ENCODE assay signal across 18 cellular contexts in genomic region chr5:152644316-152644715, GRCh38.
DNase-seq lines count a peak whose midpoint lies in the region; FAIRE-seq and TF ChIP-seq lines count a peak whose summit lies in the region.
"Had no signal": no experiment of that assay in that cellular context is flagged by ENCODE, and none has a peak within 500 bp of the region (broad histone marks: within the 10 kb centered on the region; RNA-seq: fewer than 3 reads in every experiment).

No MANE protein-coding gene starts in this region.

- no peak overlapping the region for H4K91ac ChIP-seq in neuronal stem cell (ENCODE audit: low read depth, low read length, poor library complexity)

- H3K9ac ChIP-seq in neuronal stem cell (ENCODE audit: low read depth, low read length, poor library complexity): no peak overlapping the region

- H3K9me2 ChIP-seq in hepatocyte (replicated peaks; ENCODE audit: insufficient read depth): no peaks in the 10 kb centered on the region

- H3K36me3 ChIP-seq in hepatocyte (replicated peaks; ENCODE audit: insufficient read depth, low read depth): no peaks in the 10 kb centered on the region
- no peaks in the 10 kb centered on the region for H3K36me3 ChIP-seq in neuronal stem cell (replicated peaks in 1 of 2; ENCODE audit: control insufficient read depth in 2 of 2, insufficient read depth in 2 of 2, low read length in 2 of 2)

- no peaks in the 10 kb centered on the region for H3K79me1 ChIP-seq in neuronal stem cell (ENCODE audit: low read depth, low read length)

- TF ChIP-seq CTCF in hepatocyte (IDR thresholded peaks at IDR 0.05; ENCODE audit: poor library complexity): no peak

- DNase-seq in NCI-H146 (lab: John Stamatoyannopoulos, UW): peak; percentile 25
- DNase-seq in NCI-H146 treated with DMSO at 0.1 percent for 48 hours (lab: John Stamatoyannopoulos, UW; ENCODE audit: unreplicated experiment): no peak
- peak; percentile 76 for DNase-seq in NCI-H69 (lab: John Stamatoyannopoulos, UW)
- peak; percentile 5 for DNase-seq in hepatocyte (ENCODE audit: low spot score)
- DNase-seq in neuronal stem cell (ENCODE audit: low spot score): no peak
- DNase-seq in NCI-H2081 treated with DMSO at 0.1 percent for 48 hours (lab: John Stamatoyannopoulos, UW): no peak
- no peak for DNase-seq in GM19240 (ENCODE audit: insufficient read length, low spot score)
- no peak for DNase-seq in H54 (ENCODE audit: insufficient read length, low spot score)
- DNase-seq: AML-193; CD4-positive, alpha-beta T cell; DMS79 treated with DMSO at 0.1 percent for 48 hours; GF-D8; GOT3; H9 had no signal

- no peak for TF ChIP-seq POLR2A in H54 (IDR thresholded peaks at IDR 0.05; ENCODE audit: low read depth, low read length)

- H4K8ac ChIP-seq in neuronal stem cell (ENCODE audit: low read depth, low read length): no peak overlapping the region

- no peak overlapping the region for H2AK5ac ChIP-seq in neuronal stem cell (ENCODE audit: low read depth, low read length)

- H3K9me3 ChIP-seq in hepatocyte (ENCODE audit: low read depth) (no peaks in the 10 kb centered on the region), neuronal stem cell (replicated peaks in 1 of 2; ENCODE audit: control insufficient read depth in 2 of 2, insufficient read depth in 1 of 2, low read depth in 1 of 2, low read length in 2 of 2) (no peaks in the 10 kb centered on the region)
- H3K9me3 ChIP-seq: A549 had no signal

- H3K4me1 ChIP-seq in hepatocyte (ENCODE audit: insufficient read depth) (peaks cover 5% of the 10 kb centered on the region), neuronal stem cell (ENCODE audit: control insufficient read depth in 2 of 2, insufficient read depth in 1 of 2, low read depth in 1 of 2, low read length in 2 of 2) (peaks cover 0 to 6% of the 10 kb centered on the region in 2 donors)
- H3K4me1 ChIP-seq: A549 had no signal

- H3K79me2 ChIP-seq in hepatocyte: no peaks in the 10 kb centered on the region

- no peak overlapping the region for H2BK5ac ChIP-seq in neuronal stem cell (ENCODE audit: low read length)

- H4K20me1 ChIP-seq in hepatocyte (ENCODE audit: insufficient read depth, poor library complexity, severe bottlenecking): no peaks in the 10 kb centered on the region

- H3K27ac ChIP-seq in hepatocyte: no peak overlapping the region
- no peak overlapping the region for H3K27ac ChIP-seq in neuronal stem cell (replicated peaks; ENCODE audit: low read length)
- H3K27ac ChIP-seq: 22Rv1, A549, C4-2B had no signal

- H3K4ac ChIP-seq in neuronal stem cell (ENCODE audit: low read length): no peak overlapping the region

- H3K27me3 ChIP-seq in hepatocyte: no peaks in the 10 kb centered on the region
- no peaks in the 10 kb centered on the region for H3K27me3 ChIP-seq in neuronal stem cell (ENCODE audit: control insufficient read depth in 3 of 3, insufficient read depth in 3 of 3, low read depth in 1 of 3, low read length in 3 of 3)

- no peak overlapping the region for H3K14ac ChIP-seq in neuronal stem cell (ENCODE audit: low read length)

- FAIRE-seq in H54 (lab: Jason Lieb, UNC): no peak
- FAIRE-seq: A549, HTR-8/SVneo had no signal

- H2BK120ac ChIP-seq in neuronal stem cell (ENCODE audit: low read depth, low read length): no peak overlapping the region

- no peak overlapping the region for H3K23ac ChIP-seq in neuronal stem cell (ENCODE audit: low read depth, low read length, poor library complexity)

- no peak overlapping the region for H3K18ac ChIP-seq in neuronal stem cell (ENCODE audit: low read length)

- no peak overlapping the region for H2BK15ac ChIP-seq in neuronal stem cell (ENCODE audit: low read length)

- H3K4me3 ChIP-seq in hepatocyte: no peak overlapping the region
- H3K4me3 ChIP-seq in neuronal stem cell (ENCODE audit: low read length in 2 of 2): no peak overlapping the region
- H3K4me3 ChIP-seq: A549 had no signal

- H3K4me2 ChIP-seq in hepatocyte (no peak overlapping the region), neuronal stem cell (ENCODE audit: insufficient read depth, low read length, poor library complexity, severe bottlenecking) (no peak overlapping the region)
- H3K4me2 ChIP-seq: A549 had no signal

- H2AFZ ChIP-seq in hepatocyte (no peak overlapping the region), neuronal stem cell (ENCODE audit: low read length) (peak overlapping the region; percentile 36)

- no peak overlapping the region for H2BK12ac ChIP-seq in neuronal stem cell (ENCODE audit: low read length)

Comparison
In these comparisons a context has a peak if more than half of its experiments do, and no peak if none do; other contexts are left out.
1. DNase-seq: peak in NCI-H146 (single experiment), NCI-H69 (single experiment) and hepatocyte (single experiment); none in NCI-H146 treated with DMSO at 0.1 percent for 48 hours (single experiment), neuronal stem cell (single experiment), NCI-H2081 treated with DMSO at 0.1 percent for 48 hours (single experiment), GM19240 (single experiment) and H54 (single experiment).